ENCODE assay signal across 9 cellular contexts in the genomic region with DNA sequence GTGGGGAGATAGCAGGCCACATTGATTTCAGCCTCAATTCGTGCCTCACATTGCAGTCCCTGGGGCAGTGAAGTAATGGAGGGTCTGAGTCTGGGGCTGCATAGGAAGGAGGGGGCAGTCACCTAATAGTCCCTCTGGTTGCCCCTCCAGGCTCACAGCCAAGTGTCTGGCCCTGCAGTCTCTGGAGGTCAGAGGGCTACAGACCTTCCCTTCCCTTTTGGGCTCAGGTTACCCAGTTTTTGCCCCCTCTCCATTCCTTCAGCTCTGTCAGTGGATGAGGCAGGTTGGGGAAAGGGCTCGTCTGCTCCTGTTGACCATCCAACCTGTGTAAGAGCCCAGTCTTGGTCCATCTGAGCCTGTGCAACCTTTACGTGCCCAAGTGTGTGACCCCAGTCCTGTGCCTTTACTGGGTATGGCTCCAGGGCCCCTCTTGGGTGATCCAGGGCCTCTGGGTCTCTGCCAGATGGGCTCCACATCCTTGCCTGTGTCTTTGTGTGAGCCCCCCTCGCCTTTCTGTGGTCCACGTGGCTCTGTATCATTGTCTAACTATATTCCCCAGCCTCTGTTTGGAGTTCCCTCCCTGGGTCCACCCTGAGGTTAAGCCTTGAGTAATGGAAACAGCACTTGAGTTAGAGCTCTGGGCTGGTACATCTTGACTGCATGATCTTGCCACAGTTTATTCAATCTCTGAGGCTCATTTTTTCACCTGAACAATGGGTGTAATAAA. TPM values are rescaled to one million over a fixed set of nuclear protein-coding genes. Genes with fewer than 3 reads are reported as not detected.
DNase-seq lines count a peak whose midpoint lies in the region; ATAC-seq and TF ChIP-seq lines count a peak whose summit lies in the region.
"Had no signal": no experiment of that assay in that cellular context is flagged by ENCODE, and none has a peak within 500 bp of the region (broad histone marks: within the 10 kb centered on the region; RNA-seq: fewer than 3 reads in every experiment).

No MANE protein-coding gene starts in this region.

- H3K27ac ChIP-seq in mesenchymal stem cell (ENCODE audit: low read length, poor library complexity, severe bottlenecking) (peak overlapping the region; percentile 87), urinary bladder (ENCODE audit: low read depth) (peak overlapping the region; percentile 91)

- H3K79me1 ChIP-seq in mesenchymal stem cell (replicated peaks; ENCODE audit: low read length, poor library complexity, severe bottlenecking), result peaks cover 9% of the 10 kb centered on the region

- no peak overlapping the region for H2AFZ ChIP-seq in mesenchymal stem cell (ENCODE audit: low read depth, low read length)

- peak overlapping the region; percentile 84 to 99 for H3K18ac ChIP-seq in mesenchymal stem cell (ENCODE audit: low read depth in 1 of 2, low read length in 2 of 2)

- H3K14ac ChIP-seq in mesenchymal stem cell (ENCODE audit: low read length in 2 of 2), result peak overlapping the region in 1 of 2 experiments; percentile 38

- CTCF ChIA-PET in MCF 10A (lab: Yijun Ruan, JAX), result interaction anchor here (0.7 to 7.2 kb wide), 7 partner anchors 12 to 159 kb away, joined by 3 to 145 read pairs (median 5); partner anchors contain the start of genes GSK3A and PAFAH1B3

- H3K36me3 ChIP-seq in mesenchymal stem cell (ENCODE audit: control insufficient read depth in 1 of 2, insufficient read depth in 2 of 2, low read depth in 1 of 2, low read length in 2 of 2) (peaks cover 11 to 24% of the 10 kb centered on the region in 2 experiments), urinary bladder (ENCODE audit: insufficient read depth) (no peaks in the 10 kb centered on the region)

- peak overlapping the region; percentile 98 for H2BK120ac ChIP-seq in mesenchymal stem cell (ENCODE audit: low read depth, low read length)

- no peak overlapping the region for H2BK5ac ChIP-seq in mesenchymal stem cell (ENCODE audit: low read depth, low read length, poor library complexity, severe bottlenecking)

- no peaks in the 10 kb centered on the region for H3K27me3 ChIP-seq in mesenchymal stem cell (ENCODE audit: control insufficient read depth in 1 of 2, insufficient read depth in 1 of 2, low read length in 2 of 2)

- no peak for DNase-seq in activated naive CD4-positive, alpha-beta T cell treated with Interleukin-2 at 50 U/mL for 16 hours
- no peak for DNase-seq in MCF 10A (ENCODE audit: unreplicated experiment)
- DNase-seq in mesenchymal stem cell, result peak; percentile 85
- DNase-seq in kidney tubule cell (ENCODE audit: low spot score), result no peak
- DNase-seq: activated naive CD8-positive, alpha-beta T cell treated with anti-CD3 and anti-CD28 coated beads, Interleukin-2, amount 10 ng/mL, durations not matched to agents 7 days and 5 days had no signal

- TF ChIP-seq CTCF in MCF 10A (IDR thresholded peaks at IDR 0.05; ENCODE audit: unreplicated experiment), result no peak

- H3K4ac ChIP-seq in mesenchymal stem cell (ENCODE audit: low read depth in 1 of 2, low read length in 2 of 2), result peak overlapping the region; percentile 94 to 99

- peak overlapping the region; percentile 93 for H3K27ac Mint-ChIP-seq in activated naive CD4-positive, alpha-beta T cell treated with anti-CD3 and anti-CD28 coated beads, Interleukin-2, amount 50 U/mL, for 24 hours
- H3K27ac Mint-ChIP-seq in MCF 10A (ENCODE audit: low read depth, unreplicated experiment), result peak overlapping the region; percentile 64
- H3K27ac Mint-ChIP-seq: activated naive CD8-positive, alpha-beta T cell treated with anti-CD3 and anti-CD28 coated beads, Interleukin-2, amount 10 ng/mL, durations not matched to agents 7 days and 5 days had no signal

- H3K4me3 ChIP-seq in mesenchymal stem cell (ENCODE audit: insufficient read depth in 1 of 2, low read depth in 1 of 2, low read length in 2 of 2) (peak overlapping the region in 1 of 2 experiments; percentile 69), urinary bladder (ENCODE audit: low read depth, low read length) (no peak overlapping the region)

- POLR2A ChIA-PET in MCF 10A (lab: Yijun Ruan, JAX), result interaction anchor here (0.6 to 7.5 kb wide), 9 partner anchors 12 to 153 kb away, joined by 3 to 158 read pairs (median 3); partner anchors contain the start of genes CIC, GSK3A, PAFAH1B3 and PRR19

- H3K9me3 ChIP-seq in mesenchymal stem cell (ENCODE audit: control insufficient read depth, low read length), result no peaks in the 10 kb centered on the region

- H2BK12ac ChIP-seq in mesenchymal stem cell (ENCODE audit: low read length in 2 of 2), result peak overlapping the region; percentile 67 to 71

- no peaks in the 10 kb centered on the region for H3K27me3 Mint-ChIP-seq in activated naive CD4-positive, alpha-beta T cell treated with anti-CD3 and anti-CD28 coated beads, Interleukin-2, amount 50 U/mL, for 24 hours
- no peaks in the 10 kb centered on the region for H3K27me3 Mint-ChIP-seq in MCF 10A (ENCODE audit: insufficient read depth, unreplicated experiment)
- H3K27me3 Mint-ChIP-seq: activated naive CD8-positive, alpha-beta T cell treated with anti-CD3 and anti-CD28 coated beads, Interleukin-2, amount 10 ng/mL, durations not matched to agents 7 days and 5 days had no signal

- peak overlapping the region; percentile 85 for H3K4me2 ChIP-seq in mesenchymal stem cell (ENCODE audit: low read length, poor library complexity, severe bottlenecking)

- H2BK15ac ChIP-seq in mesenchymal stem cell (ENCODE audit: low read depth, poor library complexity, severe bottlenecking), result peak overlapping the region; percentile 82

- H3K4me1 ChIP-seq in mesenchymal stem cell (ENCODE audit: control insufficient read depth, insufficient read depth, low read depth, low read length) (peaks cover 70% of the 10 kb centered on the region), urinary bladder (ENCODE audit: insufficient read depth) (peaks cover 3% of the 10 kb centered on the region)

- H4K8ac ChIP-seq in mesenchymal stem cell (ENCODE audit: low read length), result peak overlapping the region; percentile 83

- H2AK5ac ChIP-seq in mesenchymal stem cell (ENCODE audit: low read length, severe bottlenecking), result no peak overlapping the region

- intact Hi-C loops in MCF 10A (cut with micrococcal nuclease), result no loop called here

- 30% methylated on average over 3 of the region's 5 CpGs for WGBS in mesenchymal stem cell
- 32% methylated on average over 5 of the region's 5 CpGs for WGBS in urinary bladder

- H3K9me3 Mint-ChIP-seq in activated naive CD4-positive, alpha-beta T cell treated with anti-CD3 and anti-CD28 coated beads, Interleukin-2, amount 50 U/mL, for 24 hours, result no peaks in the 10 kb centered on the region
- no peaks in the 10 kb centered on the region for H3K9me3 Mint-ChIP-seq in MCF 10A (ENCODE audit: unreplicated experiment)
- H3K9me3 Mint-ChIP-seq: activated naive CD8-positive, alpha-beta T cell treated with anti-CD3 and anti-CD28 coated beads, Interleukin-2, amount 10 ng/mL, durations not matched to agents 7 days and 5 days had no signal

- peak overlapping the region in 1 of 2 experiments; percentile 5 for H3K23ac ChIP-seq in mesenchymal stem cell (ENCODE audit: low read length in 2 of 2)

- no TSS peak for BruUV-seq in MCF 10A (replicated peaks; lab: Mats Ljungman, UMichigan)

- peak overlapping the region; percentile 76 for H3K4me3 Mint-ChIP-seq in activated naive CD4-positive, alpha-beta T cell treated with anti-CD3 and anti-CD28 coated beads, Interleukin-2, amount 50 U/mL, for 24 hours
- no peak overlapping the region for H3K4me3 Mint-ChIP-seq in MCF 10A (ENCODE audit: unreplicated experiment)
- H3K4me3 Mint-ChIP-seq: activated naive CD8-positive, alpha-beta T cell treated with anti-CD3 and anti-CD28 coated beads, Interleukin-2, amount 10 ng/mL, durations not matched to agents 7 days and 5 days had no signal

- no peaks in the 10 kb centered on the region for H3K36me3 Mint-ChIP-seq in activated naive CD4-positive, alpha-beta T cell treated with anti-CD3 and anti-CD28 coated beads, Interleukin-2, amount 50 U/mL, for 24 hours
- H3K36me3 Mint-ChIP-seq in MCF 10A (ENCODE audit: insufficient read depth, unreplicated experiment), result peaks cover 10% of the 10 kb centered on the region

- peak overlapping the region; percentile 79 for H3K9ac ChIP-seq in mesenchymal stem cell (ENCODE audit: low read length)

- peaks cover 54% of the 10 kb centered on the region for H3K4me1 Mint-ChIP-seq in activated naive CD4-positive, alpha-beta T cell treated with anti-CD3 and anti-CD28 coated beads, Interleukin-2, amount 50 U/mL, for 24 hours
- H3K4me1 Mint-ChIP-seq in MCF 10A (ENCODE audit: insufficient read depth, unreplicated experiment), result peaks cover 32% of the 10 kb centered on the region

- ATAC-seq in HG03045 (IDR thresholded peaks at IDR 0.05; ENCODE audit: unreplicated experiment), result no peak
- ATAC-seq in HG03439 (IDR thresholded peaks at IDR 0.05; ENCODE audit: unreplicated experiment), result no peak

- H4K91ac ChIP-seq in mesenchymal stem cell (ENCODE audit: low read length), result peak overlapping the region; percentile 91

RNA-seq across cellular contexts. Expression of gene CIC, which starts 13.1 kb away (rescaled TPM):
- total RNA-seq in MCF 10A (2022) (66.9 and 67.9 TPM in 2 replicates), urinary bladder (14.0 TPM)
- 55.2 TPM for polyA plus RNA-seq in mesenchymal stem cell (2013, experiment 1 of 2)
- 52.0 TPM for polyA plus RNA-seq in mesenchymal stem cell (2013, experiment 2 of 2)
- polyA plus RNA-seq in urinary bladder, result 59.5 TPM

RNA-seq across cellular contexts. Expression of gene PRR19, which starts 19.7 kb away (rescaled TPM):
- total RNA-seq in MCF 10A (2022) (0.30 and 0.64 TPM in 2 replicates), urinary bladder (not detected)
- 2.2 TPM for polyA plus RNA-seq in mesenchymal stem cell (2013, experiment 1 of 2)
- polyA plus RNA-seq in mesenchymal stem cell (2013, experiment 2 of 2), result 2.4 TPM
- 1.0 TPM for polyA plus RNA-seq in urinary bladder

RNA-seq across cellular contexts. Expression of gene PAFAH1B3, which starts 20.2 kb away (rescaled TPM):
- total RNA-seq in MCF 10A (2022) (9.5 and 30.6 TPM in 2 replicates), urinary bladder (15.9 TPM)
- polyA plus RNA-seq in mesenchymal stem cell (2013, experiment 1 of 2), result 50.5 TPM
- 52.5 TPM for polyA plus RNA-seq in mesenchymal stem cell (2013, experiment 2 of 2)
- polyA plus RNA-seq in urinary bladder, result 20.9 TPM

RNA-seq across cellular contexts. Expression of gene ERF, which starts 27.3 kb away (rescaled TPM):
- 27.8 and 35.1 TPM in 2 replicates for total RNA-seq in MCF 10A (2022)
- 57.9 TPM for polyA plus RNA-seq in mesenchymal stem cell (2013, experiment 1 of 2)
- polyA plus RNA-seq in mesenchymal stem cell (2013, experiment 2 of 2), result 59.6 TPM
- 17.9 TPM for total RNA-seq in urinary bladder
- 50.9 TPM for polyA plus RNA-seq in urinary bladder

RNA-seq across cellular contexts. Expression of gene TMEM145, which starts 30.9 kb away (rescaled TPM):
- total RNA-seq in MCF 10A (2022) (not detected in 2 replicates), urinary bladder (not detected)
- polyA plus RNA-seq in mesenchymal stem cell (2013, experiment 1 of 2), result 0.07 TPM
- 0.23 TPM for polyA plus RNA-seq in mesenchymal stem cell (2013, experiment 2 of 2)
- polyA plus RNA-seq in urinary bladder, result 0.94 TPM
